11 cellular contexts compared by ENCODE assay signal in the genomic region with DNA sequence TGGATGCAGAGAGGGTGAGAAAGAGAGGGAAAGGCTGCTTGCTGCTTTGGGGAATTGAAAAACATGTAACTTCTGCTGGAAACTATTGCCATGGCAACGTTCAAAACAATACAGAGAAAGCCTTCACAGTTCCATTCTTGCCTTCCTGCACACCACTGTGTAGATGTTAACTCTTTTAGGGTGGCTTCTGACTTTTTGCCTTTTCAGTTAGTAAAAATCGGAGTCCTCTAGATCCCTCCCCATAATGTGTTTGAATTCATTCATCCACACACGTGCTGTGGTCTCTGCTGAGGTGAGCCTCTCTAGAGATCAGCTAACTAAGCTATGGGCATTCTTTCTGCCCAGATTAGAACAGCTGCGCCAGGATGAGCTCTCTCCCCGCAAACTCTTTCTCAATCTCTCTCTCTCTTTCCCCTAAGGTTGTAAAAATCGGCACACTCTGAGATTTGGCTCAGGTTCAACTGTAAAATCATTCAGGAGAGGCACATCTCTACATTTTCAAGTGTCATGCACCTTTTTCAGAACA.
DNase-seq lines count a peak whose midpoint lies in the region; ATAC-seq and TF ChIP-seq lines count a peak whose summit lies in the region.
"Had no signal": no experiment of that assay in that cellular context is flagged by ENCODE, and none has a peak within 500 bp of the region (broad histone marks: within the 10 kb centered on the region; RNA-seq: fewer than 3 reads in every experiment).

No MANE protein-coding gene starts in this region.

- H3K36me3 Mint-ChIP-seq in mesothelial cell of epicardium: peaks cover 5% of the 10 kb centered on the region

- peaks cover 41% of the 10 kb centered on the region for H3K27me3 Mint-ChIP-seq in mesothelial cell of epicardium (ENCODE audit: low read depth)
- H3K27me3 Mint-ChIP-seq: effector memory CD8-positive, alpha-beta T cell had no signal

- no peak for TF ChIP-seq CTCF in mesothelial cell of epicardium (IDR thresholded peaks at IDR 0.05; ENCODE audit: unreplicated experiment)

- peak; percentile 78 for DNase-seq in astrocyte of the hippocampus (ENCODE audit: low read depth, low spot score)
- DNase-seq in mesothelial cell of epicardium (ENCODE audit: low spot score in 2 of 2, unreplicated experiment in 2 of 2): no peak
- DNase-seq in mucosa of gallbladder (ENCODE audit: low spot score): no peak
- DNase-seq in glomerular visceral epithelial cell (ENCODE audit: extremely low spot score): no peak
- DNase-seq in NCI-H446 treated with DMSO at 0.1 percent for 48 hours (lab: John Stamatoyannopoulos, UW): no peak
- DNase-seq: effector memory CD8-positive, alpha-beta T cell; NCI-H524; stimulated activated CD8-positive, alpha-beta memory T cell treated with anti-CD3 and anti-CD28 coated beads, Interleukin-4, amount 100 ng/mL, for 48 hours had no signal

- ATAC-seq in GM18502 (IDR thresholded peaks at IDR 0.05; ENCODE audit: poor library complexity, unreplicated experiment) (peak; percentile 47), HG02610 (IDR thresholded peaks at IDR 0.05; ENCODE audit: unreplicated experiment) (peak; percentile 49), GM21423 (IDR thresholded peaks at IDR 0.05; ENCODE audit: unreplicated experiment) (no peak)
- ATAC-seq: effector memory CD8-positive, alpha-beta T cell had no signal

- H3K4me3 Mint-ChIP-seq in mesothelial cell of epicardium: no peak overlapping the region
- H3K4me3 Mint-ChIP-seq: effector memory CD8-positive, alpha-beta T cell had no signal

- H3K9me3 Mint-ChIP-seq in mesothelial cell of epicardium: no peaks in the 10 kb centered on the region

- peaks cover 22% of the 10 kb centered on the region for H3K4me1 Mint-ChIP-seq in mesothelial cell of epicardium

- peak overlapping the region; percentile 63 for H3K27ac Mint-ChIP-seq in mesothelial cell of epicardium
- H3K27ac Mint-ChIP-seq: effector memory CD8-positive, alpha-beta T cell had no signal
